ENCODE assay signal across 19 cellular contexts in genomic region chrX:24444645-24445044, GRCh38. TPM values are rescaled to one million over a fixed set of nuclear protein-coding genes. Genes with fewer than 3 reads are reported as not detected.
DNase-seq lines count a peak whose midpoint lies in the region; ATAC-seq, FAIRE-seq and TF ChIP-seq lines count a peak whose summit lies in the region.
"Had no signal": no experiment of that assay in that cellular context is flagged by ENCODE, and none has a peak within 500 bp of the region (broad histone marks: within the 10 kb centered on the region; RNA-seq: fewer than 3 reads in every experiment).

No MANE protein-coding gene starts in this region.

- FAIRE-seq in H54 (lab: Jason Lieb, UNC), result no peak
- no peak for FAIRE-seq in small intestine (lab: Jason Lieb, UNC)
- FAIRE-seq: GM18507 had no signal

- H3K36me3 ChIP-seq in right atrium auricular region (no peaks in the 10 kb centered on the region), ascending aorta (no peaks in the 10 kb centered on the region), testis (ENCODE audit: low read depth, missing control alignments) (no peaks in the 10 kb centered on the region), aorta (ENCODE audit: control insufficient read depth in 1 of 2, insufficient read depth in 2 of 2, low read length in 1 of 2) (no peaks in the 10 kb centered on the region), small intestine (ENCODE audit: control insufficient read depth in 2 of 2, insufficient read depth in 2 of 2, low read length in 2 of 2) (no peaks in the 10 kb centered on the region)
- H3K36me3 ChIP-seq: BLaER1 had no signal

- H3K27me3 ChIP-seq in right atrium auricular region, result no peaks in the 10 kb centered on the region
- H3K27me3 ChIP-seq in ascending aorta, result no peaks in the 10 kb centered on the region
- H3K27me3 ChIP-seq in testis, result no peaks in the 10 kb centered on the region
- no peaks in the 10 kb centered on the region for H3K27me3 ChIP-seq in aorta (ENCODE audit: control insufficient read depth in 1 of 2, insufficient read depth in 2 of 2, low read length in 1 of 2)
- no peaks in the 10 kb centered on the region for H3K27me3 ChIP-seq in small intestine (ENCODE audit: control insufficient read depth in 2 of 2, insufficient read depth in 2 of 2, low read length in 2 of 2)
- H3K27me3 ChIP-seq: BLaER1 had no signal

- DNase-seq in left ventricle myocardium superior (no peak), right atrium auricular region (ENCODE audit: low spot score) (no peak), ascending aorta (ENCODE audit: low spot score in 2 of 2) (no peak), testis (no peak), aorta (no peak), H54 (ENCODE audit: insufficient read length, low spot score) (no peak), small intestine (no peak)
- DNase-seq: Caco-2; CD4-positive, CD25-positive, alpha-beta regulatory T cell; CD8-positive, alpha-beta T cell; DMS153; DMS79; GF-D8; HCEC 1CT had no signal

- no peaks in the 10 kb centered on the region for H3K9me3 ChIP-seq in right atrium auricular region
- H3K9me3 ChIP-seq in ascending aorta, result no peaks in the 10 kb centered on the region
- no peaks in the 10 kb centered on the region for H3K9me3 ChIP-seq in testis
- no peaks in the 10 kb centered on the region for H3K9me3 ChIP-seq in aorta (ENCODE audit: control insufficient read depth, low read length)
- H3K9me3 ChIP-seq in small intestine (ENCODE audit: control insufficient read depth, low read depth), result no peaks in the 10 kb centered on the region
- H3K9me3 ChIP-seq: Caco-2 had no signal

- no peaks in the 10 kb centered on the region for H3K4me1 ChIP-seq in right atrium auricular region
- H3K4me1 ChIP-seq in ascending aorta, result peaks cover 0 to 14% of the 10 kb centered on the region in 2 donors
- H3K4me1 ChIP-seq in testis, result no peaks in the 10 kb centered on the region
- peaks cover 3 to 10% of the 10 kb centered on the region in 2 donors for H3K4me1 ChIP-seq in aorta (ENCODE audit: control insufficient read depth in 1 of 2, insufficient read depth in 2 of 2, low read length in 2 of 2)
- no peaks in the 10 kb centered on the region for H3K4me1 ChIP-seq in small intestine (ENCODE audit: control insufficient read depth in 2 of 2, insufficient read depth in 1 of 2, low read depth in 1 of 2, low read length in 1 of 2)
- H3K4me1 ChIP-seq: BLaER1, Caco-2 had no signal

- intact Hi-C loops in left ventricle myocardium superior (cut with micrococcal nuclease), result no loop called here
- intact Hi-C loops in ascending aorta (cut with DNase I), result loop anchor here (5.0 kb wide), 1 partner anchor 47 kb away; no protein-coding TSS in a partner anchor
- intact Hi-C loops in testis (cut with DNase I; ENCODE audit: low total_unique reads), result no loop called here
- intact Hi-C loops in aorta (cut with DNase I), result no loop called here

- 37 to 48% methylated on average over 4 of the region's 4 CpGs for WGBS in testis, 2 donors
- WGBS in aorta, 2 donors, result 37 to 38% methylated on average over 4 of the region's 4 CpGs
- 82 to 89% (median 85%) methylated on average over 4 of the region's 4 CpGs for WGBS in small intestine, 3 donors

- TF ChIP-seq CTCF in right atrium auricular region (IDR thresholded peaks at IDR 0.05) (no peak), ascending aorta (IDR thresholded peaks at IDR 0.05) (no peak), testis (IDR thresholded peaks at IDR 0.05) (no peak)

- TF ChIP-seq POLR2A in testis (IDR thresholded peaks at IDR 0.05) (no peak), H54 (IDR thresholded peaks at IDR 0.05; ENCODE audit: low read depth, low read length) (no peak)

- no peak overlapping the region for H3K4me3 ChIP-seq in right atrium auricular region
- no peak overlapping the region for H3K4me3 ChIP-seq in ascending aorta
- no peak overlapping the region for H3K4me3 ChIP-seq in testis
- no peak overlapping the region for H3K4me3 ChIP-seq in aorta (ENCODE audit: low read length in 2 of 2)
- H3K4me3 ChIP-seq in small intestine (ENCODE audit: low read depth in 1 of 2, low read length in 2 of 2), result no peak overlapping the region
- H3K4me3 ChIP-seq: BLaER1, GM23338 had no signal

- H3K27ac ChIP-seq in right atrium auricular region, result peak overlapping the region in 1 of 2 donors; percentile 3
- peak overlapping the region; percentile 33 to 48 for H3K27ac ChIP-seq in ascending aorta
- peak overlapping the region; percentile 18 to 70 for H3K27ac ChIP-seq in testis
- no peak overlapping the region for H3K27ac ChIP-seq in aorta (ENCODE audit: low read depth in 1 of 2, low read length in 2 of 2)
- no peak overlapping the region for H3K27ac ChIP-seq in small intestine (ENCODE audit: low read depth in 1 of 2, low read length in 1 of 2)
- H3K27ac ChIP-seq: BLaER1, C4-2B had no signal

- peak; percentile 25 for ATAC-seq in left ventricle myocardium superior
- ATAC-seq in aorta (ENCODE audit: low FRiP score), result peak; percentile 37
- ATAC-seq in HG02973 (IDR thresholded peaks at IDR 0.05; ENCODE audit: unreplicated experiment), result no peak
- ATAC-seq: CD8-positive, alpha-beta T cell; GM23338 had no signal

RNA-seq across cellular contexts. Expression of gene PDK3, which starts 20.4 kb away (rescaled TPM):
- 7.9 TPM for total RNA-seq in left ventricle myocardium superior
- total RNA-seq in right atrium auricular region, result 10 to 100 TPM; 30.0 to 34.3 TPM
- 31.1 TPM for total RNA-seq in ascending aorta
- total RNA-seq in testis, result 10 to 100 TPM; 71.1 to 74.8 TPM
- 28.1 TPM for polyA plus RNA-seq in testis (ENCODE audit: insufficient read depth, low read depth, low replicate concordance)
- total RNA-seq in aorta, result 100 to 1,000 TPM in 1 of 2 donors, 10 to 100 TPM in 1; 62.1 to 119 TPM
- 10 to 100 TPM; 15.4 to 29.9 TPM for polyA plus RNA-seq in aorta
- 10 to 100 TPM in 1 of 3 donors, 1 to 10 TPM in 2; 7.1 to 13.6 (median 8.9) TPM for polyA plus RNA-seq in small intestine

Comparison
In these comparisons a context has a peak if more than half of its experiments do, and no peak if none do; other contexts are left out.
1. H3K27ac ChIP-seq: peak in ascending aorta (2 of 2) and testis (2 of 2); none in aorta (0 of 2) and small intestine (0 of 2).